In the genomic region with DNA sequence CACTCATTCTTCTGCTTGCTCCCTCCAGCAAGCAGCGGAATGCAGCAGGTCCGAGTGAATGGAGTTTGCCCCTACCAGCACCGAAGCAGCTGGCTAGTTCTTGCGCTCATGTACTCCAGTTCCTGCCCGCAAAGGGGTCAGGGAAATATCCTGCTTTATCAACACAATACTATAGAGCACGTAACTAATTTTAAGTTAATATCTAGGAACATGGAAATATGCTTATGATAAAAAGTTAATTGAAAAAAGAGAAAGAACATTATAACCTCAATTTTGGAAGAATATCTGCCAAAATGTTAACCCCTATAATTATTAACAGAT, we compare ENCODE assay signal across 14 cellular contexts.
A peak's percentile ranks its signal among the peaks of the same experiment; 100 is the strongest.
DNase-seq lines count a peak whose midpoint lies in the region; ATAC-seq and TF ChIP-seq lines count a peak whose summit lies in the region.
"Had no signal": no experiment of that assay in that cellular context is flagged by ENCODE, and none has a peak within 500 bp of the region (broad histone marks: within the 10 kb centered on the region; RNA-seq: fewer than 3 reads in every experiment).

No MANE protein-coding gene starts in this region.

- no peak overlapping the region for H2AFZ ChIP-seq in H9 (ENCODE audit: low read length)

- no peak overlapping the region for H4K8ac ChIP-seq in H9 (replicated peaks; ENCODE audit: insufficient read length, low read depth, low read length)

- no peak overlapping the region for H4K5ac ChIP-seq in H9 (ENCODE audit: insufficient read length, low read depth, low read length)

- no peak overlapping the region for H2BK12ac ChIP-seq in H9 (ENCODE audit: insufficient read length, low read depth, low read length)

- H3K9ac ChIP-seq in H9 (ENCODE audit: extremely low read depth, insufficient read length, low read length) (no peak overlapping the region), iPS-15b (ENCODE audit: low read depth, low read length) (no peak overlapping the region)

- no peak overlapping the region for H2BK120ac ChIP-seq in H9 (ENCODE audit: low read depth, low read length, poor library complexity, severe bottlenecking)

- CTCF ChIA-PET in WTC11 (lab: Charles Lee), result interaction anchor here (0.7 to 2.1 kb wide), 38 partner anchors 10 to 415 kb away, joined by 3 to 19 read pairs (median 6); no protein-coding TSS in a partner anchor

- H3K4me2 ChIP-seq in H9 (ENCODE audit: insufficient read depth, insufficient read length, low read length), result no peak overlapping the region

- no peak overlapping the region for H4K91ac ChIP-seq in H9 (ENCODE audit: insufficient read length, low read depth, low read length)

- H3K23ac ChIP-seq in H9 (ENCODE audit: insufficient read length, low read depth, low read length), result no peak overlapping the region

- WGBS in H9 (ENCODE audit: extremely low coverage, insufficient read length, low lambda C conversion rate), result no CpG with 5 or more reads among the region's 6 CpGs

- ATAC-seq in WTC11 (no peak), GM18517 (IDR thresholded peaks at IDR 0.05; ENCODE audit: unreplicated experiment) (no peak)

- POLR2A ChIA-PET in WTC11 (lab: Charles Lee), result no interaction called here

- H2BK5ac ChIP-seq in H9 (ENCODE audit: insufficient read length, low read length), result no peak overlapping the region

- H3K9me3 ChIP-seq in H9 (ENCODE audit: control insufficient read depth, low read depth, low read length), result no peaks in the 10 kb centered on the region
- no peaks in the 10 kb centered on the region for H3K9me3 ChIP-seq in iPS-15b (ENCODE audit: control insufficient read depth, insufficient read depth, low read length)
- H3K9me3 ChIP-seq in SJCRH30 (replicated peaks), result no peaks in the 10 kb centered on the region
- H3K9me3 ChIP-seq: mucosa of descending colon, prostate gland had no signal

- no peak overlapping the region for H3K18ac ChIP-seq in H9 (ENCODE audit: insufficient read length, low read depth, low read length)

- DNase-seq in H9 (no peak), WTC11 (ENCODE audit: low spot score) (no peak), skeletal muscle cell (ENCODE audit: low read depth) (no peak), Kasumi-1 (lab: John Stamatoyannopoulos, UW) (no peak), SJCRH30 (no peak)
- DNase-seq: CD4-positive, alpha-beta T cell; DMS79 treated with DMSO at 0.1 percent for 48 hours; kidney glomerular epithelial cell; NCI-H1694 treated with DMSO at 0.1 percent for 48 hours had no signal

- no peaks in the 10 kb centered on the region for H3K23me2 ChIP-seq in H9 (ENCODE audit: insufficient read length, low read depth, low read length, poor library complexity, severe bottlenecking)

- no peak overlapping the region for H2BK20ac ChIP-seq in H9 (ENCODE audit: low read depth, low read length, poor library complexity, severe bottlenecking)

- no peak overlapping the region for H3T11ph ChIP-seq in H9 (ENCODE audit: low read length)

- H3K9me3 Mint-ChIP-seq in H9 (no peaks in the 10 kb centered on the region), WTC11 (no peaks in the 10 kb centered on the region)
- H3K9me3 Mint-ChIP-seq: activated CD8-positive, alpha-beta T cell treated with anti-CD3 and anti-CD28 coated beads for 36 hours; CD4-positive, alpha-beta T cell had no signal

- H2BK15ac ChIP-seq in H9 (ENCODE audit: low read depth, low read length), result no peak overlapping the region

- no peaks in the 10 kb centered on the region for H4K20me1 ChIP-seq in H9 (ENCODE audit: control insufficient read depth, insufficient read depth, insufficient read length)

- peak overlapping the region; percentile 24 for H3K4me3 ChIP-seq in iPS-15b (ENCODE audit: low read depth, low read length)
- H3K4me3 ChIP-seq in skeletal muscle cell (ENCODE audit: low read depth, low read length), result peak overlapping the region; percentile 16
- H3K4me3 ChIP-seq in SJCRH30, result no peak overlapping the region
- H3K4me3 ChIP-seq: mucosa of descending colon, prostate gland had no signal

- H3K56ac ChIP-seq in H9 (ENCODE audit: insufficient read length, low read depth, low read length), result no peak overlapping the region

- H3K36me3 Mint-ChIP-seq in H9 (ENCODE audit: insufficient read depth in 1 of 3, low read depth in 3 of 3) (no peaks in the 10 kb centered on the region), WTC11 (no peaks in the 10 kb centered on the region)

- H3K4me1 ChIP-seq in H9 (ENCODE audit: insufficient read depth, low read length), result peaks cover 5% of the 10 kb centered on the region; the same call in 1 of the 2 replicates
- H3K4me1 ChIP-seq in iPS-15b (ENCODE audit: control insufficient read depth, insufficient read depth, low read length), result peaks cover 4% of the 10 kb centered on the region
- H3K4me1 ChIP-seq in SJCRH30, result no peaks in the 10 kb centered on the region
- H3K4me1 ChIP-seq: prostate gland had no signal

- H3K27ac Mint-ChIP-seq in H9 (no peak overlapping the region), WTC11 (no peak overlapping the region)
- H3K27ac Mint-ChIP-seq: activated CD8-positive, alpha-beta T cell treated with anti-CD3 and anti-CD28 coated beads for 36 hours; CD4-positive, alpha-beta T cell had no signal

- H3K4me3 Mint-ChIP-seq in H9, result peak overlapping the region in 1 of 2 experiments; percentile 30; a peak in 1 of 5 replicates
- peak overlapping the region; percentile 55 for H3K4me3 Mint-ChIP-seq in WTC11
- H3K4me3 Mint-ChIP-seq: activated CD8-positive, alpha-beta T cell treated with anti-CD3 and anti-CD28 coated beads for 36 hours; CD4-positive, alpha-beta T cell had no signal

- H2AK5ac ChIP-seq in H9 (ENCODE audit: insufficient read length, low read length), result no peak overlapping the region

- H3K27me3 Mint-ChIP-seq in H9 (ENCODE audit: low read depth) (peaks cover 8% of the 10 kb centered on the region), WTC11 (ENCODE audit: low read depth) (peaks cover 3% of the 10 kb centered on the region; the same call in 1 of the 2 replicates)

- no peak overlapping the region for H3K4ac ChIP-seq in H9 (ENCODE audit: low read depth, low read length)

- no peaks in the 10 kb centered on the region for H3K79me2 ChIP-seq in H9 (ENCODE audit: insufficient read depth, low read length)

- H3K27me3 ChIP-seq in H9 (ENCODE audit: insufficient read depth, low read length), result no peaks in the 10 kb centered on the region
- no peaks in the 10 kb centered on the region for H3K27me3 ChIP-seq in iPS-15b (ENCODE audit: control insufficient read depth, insufficient read depth, low read length)
- no peaks in the 10 kb centered on the region for H3K27me3 ChIP-seq in SJCRH30

- peak; percentile 3; the same call in 1 of the 3 replicates for TF ChIP-seq CTCF in H9 (conservative IDR thresholded peaks at IDR 0.05)
- TF ChIP-seq CTCF in WTC11 (IDR thresholded peaks at IDR 0.05), result no peak

- H3K79me1 ChIP-seq in H9 (ENCODE audit: insufficient read depth, low read depth, low read length, poor library complexity, severe bottlenecking), result no peaks in the 10 kb centered on the region

- no peak overlapping the region for H3K14ac ChIP-seq in H9 (ENCODE audit: insufficient read depth, low read length)

- H3K27ac ChIP-seq in H9 (ENCODE audit: insufficient read length, low read depth, low read length) (no peak overlapping the region), SJCRH30 (no peak overlapping the region)
- H3K27ac ChIP-seq: prostate gland had no signal

- H3K36me3 ChIP-seq in iPS-15b (ENCODE audit: control insufficient read depth, insufficient read depth, low read length) (no peaks in the 10 kb centered on the region), SJCRH30 (no peaks in the 10 kb centered on the region)
- H3K36me3 ChIP-seq: prostate gland had no signal

- H3K4me1 Mint-ChIP-seq in H9 (peaks cover 7 to 9% of the 10 kb centered on the region in 2 experiments), WTC11 (peaks cover 7% of the 10 kb centered on the region)

TF ChIP-seq in WTC11, 78 proteins besides CTCF, POLR2A, EP300 and RAD21 (continues in another document):
- TF ChIP-seq ATF3 (CRISPR knock-in tag; conservative IDR thresholded peaks at IDR 0.05) (no peak), E2F5 (CRISPR knock-in tag; IDR thresholded peaks at IDR 0.05) (no peak), FOXJ3 (CRISPR knock-in tag; IDR thresholded peaks at IDR 0.05; ENCODE audit: borderline replicate concordance) (no peak), HMGA2 (CRISPR knock-in tag; IDR thresholded peaks at IDR 0.05) (no peak), ELF4 (CRISPR knock-in tag; IDR thresholded peaks at IDR 0.05; ENCODE audit: low read depth) (no peak), FOXK1 (CRISPR knock-in tag; IDR thresholded peaks at IDR 0.05) (no peak), IRF2 (CRISPR knock-in tag; IDR thresholded peaks at IDR 0.05; ENCODE audit: borderline replicate concordance, low read depth) (no peak)
- TF ChIP-seq, protein P1, sequence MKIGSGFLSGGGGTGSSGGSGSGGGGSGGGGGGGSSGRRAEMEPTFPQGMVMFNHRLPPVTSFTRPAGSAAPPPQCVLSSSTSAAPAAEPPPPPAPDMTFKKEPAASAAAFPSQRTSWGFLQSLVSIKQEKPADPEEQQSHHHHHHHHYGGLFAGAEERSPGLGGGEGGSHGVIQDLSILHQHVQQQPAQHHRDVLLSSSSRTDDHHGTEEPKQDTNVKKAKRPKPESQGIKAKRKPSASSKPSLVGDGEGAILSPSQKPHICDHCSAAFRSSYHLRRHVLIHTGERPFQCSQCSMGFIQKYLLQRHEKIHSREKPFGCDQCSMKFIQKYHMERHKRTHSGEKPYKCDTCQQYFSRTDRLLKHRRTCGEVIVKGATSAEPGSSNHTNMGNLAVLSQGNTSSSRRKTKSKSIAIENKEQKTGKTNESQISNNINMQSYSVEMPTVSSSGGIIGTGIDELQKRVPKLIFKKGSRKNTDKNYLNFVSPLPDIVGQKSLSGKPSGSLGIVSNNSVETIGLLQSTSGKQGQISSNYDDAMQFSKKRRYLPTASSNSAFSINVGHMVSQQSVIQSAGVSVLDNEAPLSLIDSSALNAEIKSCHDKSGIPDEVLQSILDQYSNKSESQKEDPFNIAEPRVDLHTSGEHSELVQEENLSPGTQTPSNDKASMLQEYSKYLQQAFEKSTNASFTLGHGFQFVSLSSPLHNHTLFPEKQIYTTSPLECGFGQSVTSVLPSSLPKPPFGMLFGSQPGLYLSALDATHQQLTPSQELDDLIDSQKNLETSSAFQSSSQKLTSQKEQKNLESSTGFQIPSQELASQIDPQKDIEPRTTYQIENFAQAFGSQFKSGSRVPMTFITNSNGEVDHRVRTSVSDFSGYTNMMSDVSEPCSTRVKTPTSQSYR (CRISPR knock-in tag; IDR thresholded peaks at IDR 0.05), result no peak
